Comparison of ENCODE assay signal across 1 cellular context in the genomic region with DNA sequence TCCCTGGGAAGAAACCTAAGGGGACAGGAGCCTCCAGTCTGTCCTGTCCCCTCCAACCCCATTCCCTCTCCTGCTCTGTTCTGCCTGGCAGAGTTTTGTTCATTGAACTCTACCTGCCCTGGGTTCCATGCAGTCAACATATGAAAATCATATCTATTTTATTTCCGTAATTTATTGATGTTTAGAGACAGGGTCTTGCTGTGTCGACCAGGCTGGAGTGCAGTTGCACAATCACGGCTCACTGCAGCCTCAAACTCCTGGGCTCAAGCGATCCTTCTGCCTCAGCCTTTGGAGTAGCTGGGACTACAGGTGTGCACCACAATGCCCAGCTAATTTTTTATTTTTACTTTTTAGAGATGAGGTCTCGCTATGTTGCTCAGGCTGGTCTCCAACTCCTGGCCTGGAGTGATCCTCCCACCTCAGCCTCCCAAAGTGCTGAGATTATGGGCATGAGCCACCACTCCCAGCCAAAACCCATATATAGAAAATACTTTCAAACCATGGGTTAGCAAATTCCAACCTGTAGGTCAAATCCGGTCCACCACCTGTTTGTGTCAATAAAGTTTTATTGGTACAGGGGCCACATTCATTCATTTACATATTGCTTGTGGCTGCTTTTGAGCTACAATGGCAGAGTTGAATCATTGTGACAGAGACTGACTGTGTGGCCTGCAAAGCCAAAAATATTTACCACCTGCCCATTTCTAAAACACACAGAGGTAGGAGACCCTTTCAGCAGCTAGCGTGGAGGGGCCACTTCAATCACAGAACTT.
TF ChIP-seq lines count a peak whose summit lies in the region.

No MANE protein-coding gene starts in this region.

TF ChIP-seq in K562, 482 proteins besides CTCF, POLR2A, EP300 and RAD21 (continued from another document):
- TF ChIP-seq, protein P1, sequence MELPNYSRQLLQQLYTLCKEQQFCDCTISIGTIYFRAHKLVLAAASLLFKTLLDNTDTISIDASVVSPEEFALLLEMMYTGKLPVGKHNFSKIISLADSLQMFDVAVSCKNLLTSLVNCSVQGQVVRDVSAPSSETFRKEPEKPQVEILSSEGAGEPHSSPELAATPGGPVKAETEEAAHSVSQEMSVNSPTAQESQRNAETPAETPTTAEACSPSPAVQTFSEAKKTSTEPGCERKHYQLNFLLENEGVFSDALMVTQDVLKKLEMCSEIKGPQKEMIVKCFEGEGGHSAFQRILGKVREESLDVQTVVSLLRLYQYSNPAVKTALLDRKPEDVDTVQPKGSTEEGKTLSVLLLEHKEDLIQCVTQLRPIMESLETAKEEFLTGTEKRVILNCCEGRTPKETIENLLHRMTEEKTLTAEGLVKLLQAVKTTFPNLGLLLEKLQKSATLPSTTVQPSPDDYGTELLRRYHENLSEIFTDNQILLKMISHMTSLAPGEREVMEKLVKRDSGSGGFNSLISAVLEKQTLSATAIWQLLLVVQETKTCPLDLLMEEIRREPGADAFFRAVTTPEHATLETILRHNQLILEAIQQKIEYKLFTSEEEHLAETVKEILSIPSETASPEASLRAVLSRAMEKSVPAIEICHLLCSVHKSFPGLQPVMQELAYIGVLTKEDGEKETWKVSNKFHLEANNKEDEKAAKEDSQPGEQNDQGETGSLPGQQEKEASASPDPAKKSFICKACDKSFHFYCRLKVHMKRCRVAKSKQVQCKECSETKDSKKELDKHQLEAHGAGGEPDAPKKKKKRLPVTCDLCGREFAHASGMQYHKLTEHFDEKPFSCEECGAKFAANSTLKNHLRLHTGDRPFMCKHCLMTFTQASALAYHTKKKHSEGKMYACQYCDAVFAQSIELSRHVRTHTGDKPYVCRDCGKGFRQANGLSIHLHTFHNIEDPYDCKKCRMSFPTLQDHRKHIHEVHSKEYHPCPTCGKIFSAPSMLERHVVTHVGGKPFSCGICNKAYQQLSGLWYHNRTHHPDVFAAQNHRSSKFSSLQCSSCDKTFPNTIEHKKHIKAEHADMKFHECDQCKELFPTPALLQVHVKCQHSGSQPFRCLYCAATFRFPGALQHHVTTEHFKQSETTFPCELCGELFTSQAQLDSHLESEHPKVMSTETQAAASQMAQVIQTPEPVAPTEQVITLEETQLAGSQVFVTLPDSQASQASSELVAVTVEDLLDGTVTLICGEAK (IDR thresholded peaks at IDR 0.05), result peak; percentile 96
- TF ChIP-seq, protein P1 (CRISPR knock-in tag; IDR thresholded peaks at IDR 0.05), result peak; percentile 97
TF ChIP-seq in K562: peak in this region for 3.
